ENCODE assay signal across 8 cellular contexts in the genomic region with DNA sequence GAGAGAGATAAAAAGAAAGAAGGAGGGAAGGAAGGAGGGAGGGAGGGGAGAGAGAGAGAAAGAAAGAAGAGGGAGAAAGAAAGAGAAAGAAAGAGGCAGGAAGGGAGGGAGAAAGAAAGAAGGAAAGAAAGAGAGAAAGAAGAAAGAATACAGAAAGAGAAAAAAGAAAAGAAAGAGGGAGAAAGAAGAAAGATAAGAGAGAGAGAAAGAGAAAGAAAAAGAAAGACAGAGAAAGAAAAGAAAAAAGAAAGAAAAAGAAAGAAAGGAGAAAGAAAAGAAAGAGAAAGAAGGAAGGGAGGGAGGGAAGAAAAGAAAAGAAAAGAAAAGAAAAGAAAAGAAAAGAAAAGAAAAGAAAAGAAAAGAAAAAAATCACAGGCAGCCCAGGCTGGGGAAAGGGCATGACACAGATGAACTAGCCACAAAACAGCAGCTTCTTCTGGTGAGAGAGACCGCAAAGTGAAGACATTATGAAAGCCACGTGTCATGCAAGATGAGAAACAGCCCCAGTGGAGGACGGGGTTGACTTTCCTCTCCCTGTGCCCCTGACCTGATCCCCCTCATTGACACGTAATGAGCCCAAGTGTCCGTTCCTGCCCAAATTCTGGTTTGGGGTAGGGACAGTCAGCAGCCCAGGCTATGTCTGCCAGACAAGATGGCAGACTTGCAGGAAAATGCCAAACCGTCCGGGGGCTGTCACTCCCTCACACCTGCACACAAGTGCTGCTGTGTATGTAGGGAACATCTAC.
DNase-seq lines count a peak whose midpoint lies in the region; ATAC-seq and TF ChIP-seq lines count a peak whose summit lies in the region.

No MANE protein-coding gene starts in this region.

- intact Hi-C loops in activated CD4-positive, alpha-beta T cell treated with anti-CD3 and anti-CD28 coated beads, Interleukin-2, amount 10 ng/mL, durations not matched to agents 24 days and 14 days (cut with micrococcal nuclease), result loop anchor here (10.0 kb wide), 1 partner anchor 333 kb away; a partner anchor contains a TSS

- ATAC-seq in HG03342 (IDR thresholded peaks at IDR 0.05; ENCODE audit: unreplicated experiment), result peak; percentile 43

- DNase-seq in AML-193 (lab: John Stamatoyannopoulos, UW) (peak; percentile 11 to 14), fibroblast of mammary gland (ENCODE audit: low read depth) (peak; percentile 45), COLO668 (lab: John Stamatoyannopoulos, UW; ENCODE audit: unreplicated experiment) (no peak), COR-L47 (lab: John Stamatoyannopoulos, UW) (no peak), SHP77 treated with DMSO at 0.1 percent for 48 hours (lab: John Stamatoyannopoulos, UW) (no peak), DMS 273 treated with DMSO at 0.1 percent for 48 hours (lab: John Stamatoyannopoulos, UW) (no peak)
- DNase-seq in activated CD4-positive, alpha-beta T cell treated with anti-CD3 and anti-CD28 coated beads, Interleukin-2, amount 10 ng/mL, durations not matched to agents 24 days and 14 days, result peak; percentile 83

- H3K27ac Mint-ChIP-seq in activated CD4-positive, alpha-beta T cell treated with anti-CD3 and anti-CD28 coated beads, Interleukin-2, amount 10 ng/mL, durations not matched to agents 24 days and 14 days, result peak overlapping the region; percentile 45

- H3K36me3 Mint-ChIP-seq in activated CD4-positive, alpha-beta T cell treated with anti-CD3 and anti-CD28 coated beads, Interleukin-2, amount 10 ng/mL, durations not matched to agents 24 days and 14 days (ENCODE audit: low read depth), result no peaks in the 10 kb centered on the region

- peaks cover 27% of the 10 kb centered on the region for H3K27me3 Mint-ChIP-seq in activated CD4-positive, alpha-beta T cell treated with anti-CD3 and anti-CD28 coated beads, Interleukin-2, amount 10 ng/mL, durations not matched to agents 24 days and 14 days

- H3K4me1 Mint-ChIP-seq in activated CD4-positive, alpha-beta T cell treated with anti-CD3 and anti-CD28 coated beads, Interleukin-2, amount 10 ng/mL, durations not matched to agents 24 days and 14 days, result peaks cover 19% of the 10 kb centered on the region

- peak overlapping the region; percentile 73 for H3K4me3 Mint-ChIP-seq in activated CD4-positive, alpha-beta T cell treated with anti-CD3 and anti-CD28 coated beads, Interleukin-2, amount 10 ng/mL, durations not matched to agents 24 days and 14 days

- no peaks in the 10 kb centered on the region for H3K9me3 Mint-ChIP-seq in activated CD4-positive, alpha-beta T cell treated with anti-CD3 and anti-CD28 coated beads, Interleukin-2, amount 10 ng/mL, durations not matched to agents 24 days and 14 days

- H3K4me3 ChIP-seq in fibroblast of mammary gland (ENCODE audit: control insufficient read depth, low read depth, low read length), result no peak overlapping the region

- TF ChIP-seq CTCF in fibroblast of mammary gland (conservative IDR thresholded peaks at IDR 0.05; ENCODE audit: control insufficient read depth, insufficient read depth, low read depth, low read length), result no peak

Comparison
In these comparisons a context has a peak if more than half of its experiments do, and no peak if none do; other contexts are left out.
1. DNase-seq: peak in AML-193 (2 of 2), activated CD4-positive, alpha-beta T cell treated with anti-CD3 and anti-CD28 coated beads, Interleukin-2, amount 10 ng/mL, durations not matched to agents 24 days and 14 days (single experiment) and fibroblast of mammary gland (single experiment); none in COLO668 (single experiment), COR-L47 (single experiment), SHP77 treated with DMSO at 0.1 percent for 48 hours (single experiment) and DMS 273 treated with DMSO at 0.1 percent for 48 hours (single experiment).